Comparison of ENCODE assay signal across 1 cellular context in the genomic region with DNA sequence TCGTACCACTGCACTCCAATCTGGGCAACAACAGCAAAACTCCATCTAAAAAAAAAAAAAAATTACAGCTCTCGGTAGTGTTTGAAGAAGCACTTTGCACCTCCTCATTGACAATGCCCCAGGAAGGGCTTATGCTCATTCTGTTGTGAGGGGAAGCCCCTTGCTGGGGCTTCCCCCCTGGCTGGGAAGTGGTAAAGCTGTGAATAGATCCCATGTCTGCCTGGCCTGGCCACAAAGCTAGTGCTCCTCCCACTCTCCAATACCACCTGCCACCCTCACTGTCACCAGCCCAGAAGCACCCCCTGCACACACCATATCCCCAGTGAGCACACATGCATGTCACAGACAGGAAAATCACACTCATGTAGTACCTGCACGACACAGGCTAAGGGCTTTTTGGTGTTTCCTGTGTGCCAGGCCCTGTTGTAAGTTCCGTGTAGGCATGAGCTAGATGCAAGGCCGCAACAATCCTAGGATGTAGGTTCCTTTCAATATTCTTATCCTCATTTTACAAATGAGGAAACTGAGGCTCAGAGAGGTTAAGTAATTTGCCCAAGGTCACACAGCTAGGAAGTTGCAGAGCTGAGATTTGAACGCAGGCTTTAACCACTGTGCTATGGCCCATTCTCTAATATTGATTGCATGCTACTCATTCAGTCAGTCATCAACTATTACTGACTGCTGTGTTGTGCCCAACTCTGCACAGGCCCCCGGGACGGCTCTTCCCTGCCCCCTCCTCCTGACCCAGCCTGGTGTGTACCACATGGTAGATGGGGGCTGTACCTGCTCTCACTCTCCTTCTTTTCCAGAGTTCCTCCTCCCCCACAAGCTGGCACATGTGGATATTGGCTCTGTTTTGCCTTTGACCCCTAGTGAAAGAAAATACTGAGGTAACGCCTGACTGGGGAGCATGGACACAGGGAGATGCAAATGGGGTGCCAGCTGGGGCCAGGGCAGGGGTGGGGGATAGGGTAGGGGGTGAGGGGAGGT.
TF ChIP-seq lines count a peak whose summit lies in the region.

No MANE protein-coding gene starts in this region.

TF ChIP-seq in HepG2, 621 proteins besides CTCF, POLR2A, EP300 and RAD21:
- TF ChIP-seq ZNF768 (CRISPR knock-in tag; IDR thresholded peaks at IDR 0.05): peak; percentile 86
- no peak for TF ChIP-seq ISL2 (CRISPR knock-in tag; IDR thresholded peaks at IDR 0.05)
- no peak for TF ChIP-seq CBX1 (IDR thresholded peaks at IDR 0.05; ENCODE audit: low read depth)
- TF ChIP-seq, protein P1, sequence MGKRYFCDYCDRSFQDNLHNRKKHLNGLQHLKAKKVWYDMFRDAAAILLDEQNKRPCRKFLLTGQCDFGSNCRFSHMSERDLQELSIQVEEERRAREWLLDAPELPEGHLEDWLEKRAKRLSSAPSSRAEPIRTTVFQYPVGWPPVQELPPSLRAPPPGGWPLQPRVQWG (CRISPR knock-in tag; IDR thresholded peaks at IDR 0.05; ENCODE audit: borderline replicate concordance, low read depth): no peak
- no peak for TF ChIP-seq ZNF460 (CRISPR knock-in tag; IDR thresholded peaks at IDR 0.05; ENCODE audit: borderline replicate concordance)
- TF ChIP-seq ZFP1 (CRISPR knock-in tag; IDR thresholded peaks at IDR 0.05): no peak
- TF ChIP-seq HIVEP1 (CRISPR knock-in tag; IDR thresholded peaks at IDR 0.05): 0 out of 2 replicates have a peak, but pooled peaks have one; percentile 50
- no peak for TF ChIP-seq ZFP82 (CRISPR knock-in tag; IDR thresholded peaks at IDR 0.05; ENCODE audit: borderline replicate concordance)
- TF ChIP-seq ZNF780A (CRISPR knock-in tag; IDR thresholded peaks at IDR 0.05): peak; percentile 89
- TF ChIP-seq SALL2 (CRISPR knock-in tag; IDR thresholded peaks at IDR 0.05): no peak
- no peak for TF ChIP-seq SRSF9 (IDR thresholded peaks at IDR 0.05; ENCODE audit: borderline replicate concordance, insufficient read depth, low read depth, low read length, poor library complexity, severe bottlenecking)
- TF ChIP-seq PLSCR1 (CRISPR knock-in tag; IDR thresholded peaks at IDR 0.05; ENCODE audit: borderline replicate concordance): no peak
- TF ChIP-seq POLR2AphosphoS5 (IDR thresholded peaks at IDR 0.05; ENCODE audit: low read depth, low read length): no peak
- TF ChIP-seq, protein P2, sequence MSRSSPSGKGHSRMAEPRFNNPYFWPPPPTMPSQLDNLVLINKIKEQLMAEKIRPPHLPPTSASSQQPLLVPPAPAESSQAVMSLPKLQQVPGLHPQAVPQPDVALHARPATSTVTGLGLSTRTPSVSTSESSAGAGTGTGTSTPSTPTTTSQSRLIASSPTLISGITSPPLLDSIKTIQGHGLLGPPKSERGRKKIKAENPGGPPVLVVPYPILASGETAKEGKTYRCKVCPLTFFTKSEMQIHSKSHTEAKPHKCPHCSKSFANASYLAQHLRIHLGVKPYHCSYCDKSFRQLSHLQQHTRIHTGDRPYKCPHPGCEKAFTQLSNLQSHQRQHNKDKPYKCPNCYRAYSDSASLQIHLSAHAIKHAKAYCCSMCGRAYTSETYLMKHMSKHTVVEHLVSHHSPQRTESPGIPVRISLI (CRISPR knock-in tag; IDR thresholded peaks at IDR 0.05; ENCODE audit: borderline replicate concordance): peak; percentile 49; the same call in 1 of the 2 replicates
- TF ChIP-seq HNRNPH1 (optimal IDR thresholded peaks at IDR 0.05; ENCODE audit: low read depth, low read length): no peak
- no peak for TF ChIP-seq TIGD3 (CRISPR knock-in tag; IDR thresholded peaks at IDR 0.05; ENCODE audit: borderline replicate concordance)
- no peak for TF ChIP-seq FOXM1 (CRISPR knock-in tag; IDR thresholded peaks at IDR 0.05)
- TF ChIP-seq ZNF7 (CRISPR knock-in tag; IDR thresholded peaks at IDR 0.05): no peak
- TF ChIP-seq EZH2 (conservative IDR thresholded peaks at IDR 0.05; ENCODE audit: low read depth, low read length): no peak
- TF ChIP-seq CHD4 (IDR thresholded peaks at IDR 0.05; ENCODE audit: borderline replicate concordance, low read length): no peak
- TF ChIP-seq CENPBD1 (CRISPR knock-in tag; IDR thresholded peaks at IDR 0.05; ENCODE audit: borderline replicate concordance, low read depth): no peak
- no peak for TF ChIP-seq NR2F1 (CRISPR knock-in tag; IDR thresholded peaks at IDR 0.05)
- TF ChIP-seq, protein P3, sequence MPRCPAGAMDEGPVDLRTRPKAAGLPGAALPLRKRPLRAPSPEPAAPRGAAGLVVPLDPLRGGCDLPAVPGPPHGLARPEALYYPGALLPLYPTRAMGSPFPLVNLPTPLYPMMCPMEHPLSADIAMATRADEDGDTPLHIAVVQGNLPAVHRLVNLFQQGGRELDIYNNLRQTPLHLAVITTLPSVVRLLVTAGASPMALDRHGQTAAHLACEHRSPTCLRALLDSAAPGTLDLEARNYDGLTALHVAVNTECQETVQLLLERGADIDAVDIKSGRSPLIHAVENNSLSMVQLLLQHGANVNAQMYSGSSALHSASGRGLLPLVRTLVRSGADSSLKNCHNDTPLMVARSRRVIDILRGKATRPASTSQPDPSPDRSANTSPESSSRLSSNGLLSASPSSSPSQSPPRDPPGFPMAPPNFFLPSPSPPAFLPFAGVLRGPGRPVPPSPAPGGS (CRISPR knock-in tag; IDR thresholded peaks at IDR 0.05): no peak
- TF ChIP-seq, protein P4, sequence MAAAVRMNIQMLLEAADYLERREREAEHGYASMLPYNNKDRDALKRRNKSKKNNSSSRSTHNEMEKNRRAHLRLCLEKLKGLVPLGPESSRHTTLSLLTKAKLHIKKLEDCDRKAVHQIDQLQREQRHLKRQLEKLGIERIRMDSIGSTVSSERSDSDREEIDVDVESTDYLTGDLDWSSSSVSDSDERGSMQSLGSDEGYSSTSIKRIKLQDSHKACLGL (CRISPR knock-in tag; IDR thresholded peaks at IDR 0.05): no peak
- TF ChIP-seq PAF1 (CRISPR knock-in tag; IDR thresholded peaks at IDR 0.05): no peak
- TF ChIP-seq ZNF33A (CRISPR knock-in tag; IDR thresholded peaks at IDR 0.05; ENCODE audit: borderline replicate concordance): no peak
- TF ChIP-seq ZFX (CRISPR knock-in tag; IDR thresholded peaks at IDR 0.05; ENCODE audit: low read depth): no peak
- no peak for TF ChIP-seq SNAI1 (CRISPR knock-in tag; IDR thresholded peaks at IDR 0.05; ENCODE audit: borderline replicate concordance)
- TF ChIP-seq GPN1 (CRISPR knock-in tag; IDR thresholded peaks at IDR 0.05; ENCODE audit: borderline replicate concordance): no peak
- 0 out of 2 replicates have a peak, but pooled peaks have one; percentile 25 for TF ChIP-seq SP5 (CRISPR knock-in tag; IDR thresholded peaks at IDR 0.05; ENCODE audit: borderline replicate concordance, low read depth)
- TF ChIP-seq THAP11 (CRISPR knock-in tag; IDR thresholded peaks at IDR 0.05): no peak
- no peak for TF ChIP-seq RXRA (CRISPR knock-in tag; IDR thresholded peaks at IDR 0.05)
- TF ChIP-seq RFXANK (CRISPR knock-in tag; IDR thresholded peaks at IDR 0.05): no peak
- no peak for TF ChIP-seq ZFYVE20 (CRISPR knock-in tag; IDR thresholded peaks at IDR 0.05; ENCODE audit: borderline replicate concordance, low read depth)
- TF ChIP-seq AHR (CRISPR knock-in tag; IDR thresholded peaks at IDR 0.05): no peak
- TF ChIP-seq, protein P5, sequence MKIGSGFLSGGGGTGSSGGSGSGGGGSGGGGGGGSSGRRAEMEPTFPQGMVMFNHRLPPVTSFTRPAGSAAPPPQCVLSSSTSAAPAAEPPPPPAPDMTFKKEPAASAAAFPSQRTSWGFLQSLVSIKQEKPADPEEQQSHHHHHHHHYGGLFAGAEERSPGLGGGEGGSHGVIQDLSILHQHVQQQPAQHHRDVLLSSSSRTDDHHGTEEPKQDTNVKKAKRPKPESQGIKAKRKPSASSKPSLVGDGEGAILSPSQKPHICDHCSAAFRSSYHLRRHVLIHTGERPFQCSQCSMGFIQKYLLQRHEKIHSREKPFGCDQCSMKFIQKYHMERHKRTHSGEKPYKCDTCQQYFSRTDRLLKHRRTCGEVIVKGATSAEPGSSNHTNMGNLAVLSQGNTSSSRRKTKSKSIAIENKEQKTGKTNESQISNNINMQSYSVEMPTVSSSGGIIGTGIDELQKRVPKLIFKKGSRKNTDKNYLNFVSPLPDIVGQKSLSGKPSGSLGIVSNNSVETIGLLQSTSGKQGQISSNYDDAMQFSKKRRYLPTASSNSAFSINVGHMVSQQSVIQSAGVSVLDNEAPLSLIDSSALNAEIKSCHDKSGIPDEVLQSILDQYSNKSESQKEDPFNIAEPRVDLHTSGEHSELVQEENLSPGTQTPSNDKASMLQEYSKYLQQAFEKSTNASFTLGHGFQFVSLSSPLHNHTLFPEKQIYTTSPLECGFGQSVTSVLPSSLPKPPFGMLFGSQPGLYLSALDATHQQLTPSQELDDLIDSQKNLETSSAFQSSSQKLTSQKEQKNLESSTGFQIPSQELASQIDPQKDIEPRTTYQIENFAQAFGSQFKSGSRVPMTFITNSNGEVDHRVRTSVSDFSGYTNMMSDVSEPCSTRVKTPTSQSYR (CRISPR knock-in tag; IDR thresholded peaks at IDR 0.05; ENCODE audit: borderline replicate concordance): no peak
- no peak for TF ChIP-seq JARID2 (CRISPR knock-in tag; IDR thresholded peaks at IDR 0.05; ENCODE audit: insufficient replicate concordance)
- no peak for TF ChIP-seq ZNF670 (CRISPR knock-in tag; IDR thresholded peaks at IDR 0.05; ENCODE audit: borderline replicate concordance)
- TF ChIP-seq ETV5 (CRISPR knock-in tag; IDR thresholded peaks at IDR 0.05; ENCODE audit: borderline replicate concordance): no peak
- 0 out of 2 replicates have a peak, but pooled peaks have one; percentile 30 for TF ChIP-seq IRF9 (CRISPR knock-in tag; IDR thresholded peaks at IDR 0.05; ENCODE audit: borderline replicate concordance)
- TF ChIP-seq, protein P6, sequence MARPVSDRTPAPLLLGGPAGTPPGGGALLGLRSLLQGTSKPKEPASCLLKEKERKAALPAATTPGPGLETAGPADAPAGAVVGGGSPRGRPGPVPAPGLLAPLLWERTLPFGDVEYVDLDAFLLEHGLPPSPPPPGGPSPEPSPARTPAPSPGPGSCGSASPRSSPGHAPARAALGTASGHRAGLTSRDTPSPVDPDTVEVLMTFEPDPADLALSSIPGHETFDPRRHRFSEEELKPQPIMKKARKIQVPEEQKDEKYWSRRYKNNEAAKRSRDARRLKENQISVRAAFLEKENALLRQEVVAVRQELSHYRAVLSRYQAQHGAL (CRISPR knock-in tag; IDR thresholded peaks at IDR 0.05; ENCODE audit: not compliant biosample characterization): no peak
- no peak for TF ChIP-seq MAFF (IDR thresholded peaks at IDR 0.05; ENCODE audit: low read depth, low read length)
TF ChIP-seq in HepG2: peak in this region for 6.
